In the genomic region with DNA sequence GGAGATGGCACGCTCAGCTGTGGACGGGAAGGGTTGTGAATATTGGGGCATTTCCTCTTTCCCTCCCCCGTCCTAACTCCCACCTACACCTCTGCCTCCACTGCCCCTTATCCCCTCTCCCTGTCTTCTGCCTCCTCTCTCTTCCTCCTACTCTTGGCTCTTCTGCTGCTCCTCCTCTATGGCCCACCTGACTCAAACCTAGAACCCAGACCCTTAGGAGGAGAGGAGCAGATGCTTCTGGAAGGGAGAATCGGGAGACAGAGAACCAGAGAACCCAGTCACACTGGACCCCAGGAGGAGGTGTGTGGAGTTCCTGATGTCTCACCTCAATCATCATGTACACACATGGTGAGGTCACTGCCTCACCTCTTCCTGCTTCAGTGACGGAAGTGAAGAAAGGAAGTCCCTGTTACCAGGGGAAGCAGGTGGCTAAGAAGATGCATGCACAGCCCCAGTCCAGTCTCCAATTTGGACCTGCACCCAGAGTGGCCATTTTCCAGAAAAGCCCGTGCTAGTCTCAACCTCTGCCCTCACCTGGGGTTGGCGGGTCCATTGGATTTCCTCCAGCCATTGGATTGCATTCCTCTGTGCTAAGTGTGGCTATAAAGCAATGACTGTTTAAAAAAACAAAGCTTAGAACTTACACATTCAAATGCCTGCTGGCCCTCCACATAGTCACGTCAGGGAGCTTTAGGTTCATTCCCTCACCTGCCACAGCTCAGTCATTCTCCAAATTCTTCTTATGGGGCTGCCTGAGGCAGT, we compare ENCODE assay signal across 1 cellular context.
TF ChIP-seq lines count a peak whose summit lies in the region.

No MANE protein-coding gene starts in this region.

TF ChIP-seq in H1, 55 proteins besides CTCF, POLR2A, EP300 and RAD21:
- TF ChIP-seq CEBPB (IDR thresholded peaks at IDR 0.05; ENCODE audit: low read depth, low read length), result no peak
- no peak for TF ChIP-seq FOSL1 (IDR thresholded peaks at IDR 0.05; ENCODE audit: insufficient read depth, low read depth, low read length)
- no peak for TF ChIP-seq HDAC2 (IDR thresholded peaks at IDR 0.05; ENCODE audit: borderline replicate concordance in 1 of 2, low read depth in 2 of 2, low read length in 2 of 2)
- no peak for TF ChIP-seq JUN (IDR thresholded peaks at IDR 0.05; ENCODE audit: low read depth, low read length)
- TF ChIP-seq MAFK (IDR thresholded peaks at IDR 0.05; ENCODE audit: low read depth, low read length), result no peak
- no peak for TF ChIP-seq CHD2 (IDR thresholded peaks at IDR 0.05; ENCODE audit: low read length)
- TF ChIP-seq GABPA (IDR thresholded peaks at IDR 0.05; ENCODE audit: borderline replicate concordance, insufficient read depth, low read length), result no peak
- no peak for TF ChIP-seq ATF3 (IDR thresholded peaks at IDR 0.05; ENCODE audit: insufficient read depth, low read depth, low read length)
- no peak for TF ChIP-seq SIX5 (IDR thresholded peaks at IDR 0.05; ENCODE audit: low read depth, low read length)
- no peak for TF ChIP-seq SRF (IDR thresholded peaks at IDR 0.05; ENCODE audit: low read depth, low read length)
- no peak for TF ChIP-seq TBP (IDR thresholded peaks at IDR 0.05; ENCODE audit: low read depth, low read length)
- no peak for TF ChIP-seq CTBP2 (IDR thresholded peaks at IDR 0.05; ENCODE audit: borderline replicate concordance, insufficient read depth, insufficient read length, low read length)
- no peak for TF ChIP-seq ATF2 (IDR thresholded peaks at IDR 0.05; ENCODE audit: low read length)
- TF ChIP-seq, protein P1, sequence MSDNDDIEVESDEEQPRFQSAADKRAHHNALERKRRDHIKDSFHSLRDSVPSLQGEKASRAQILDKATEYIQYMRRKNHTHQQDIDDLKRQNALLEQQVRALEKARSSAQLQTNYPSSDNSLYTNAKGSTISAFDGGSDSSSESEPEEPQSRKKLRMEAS (IDR thresholded peaks at IDR 0.05), result no peak
- no peak for TF ChIP-seq E2F6 (IDR thresholded peaks at IDR 0.05)
- no peak for TF ChIP-seq SIRT6 (IDR thresholded peaks at IDR 0.05; ENCODE audit: low read length)
- no peak for TF ChIP-seq RFX5 (IDR thresholded peaks at IDR 0.05; ENCODE audit: borderline replicate concordance, low read depth, low read length)
